ENCODE assay signal across 17 cellular contexts in the genomic region with DNA sequence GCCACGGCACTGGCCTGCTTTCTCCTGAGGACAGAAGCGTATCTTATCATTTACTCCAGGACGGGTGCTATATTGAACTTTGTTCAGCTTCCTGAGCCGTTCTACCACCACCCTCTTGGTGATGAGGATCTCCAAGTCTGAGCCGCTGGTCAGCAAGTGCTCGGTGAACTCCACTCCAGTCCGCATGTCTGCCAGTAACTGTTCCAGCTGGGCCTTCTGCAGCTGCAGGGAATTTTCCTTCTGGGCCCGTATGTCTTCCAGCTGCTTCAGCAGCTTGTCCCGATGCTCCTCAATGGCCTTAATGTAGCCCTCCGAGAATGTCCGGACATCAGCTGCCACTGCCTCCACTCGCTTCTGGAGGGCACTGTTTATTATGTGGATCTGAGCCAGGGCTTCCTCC. TPM values are rescaled to one million over a fixed set of nuclear protein-coding genes. Genes with fewer than 3 reads are reported as not detected.
DNase-seq lines count a peak whose midpoint lies in the region; ATAC-seq and TF ChIP-seq lines count a peak whose summit lies in the region.
"Had no signal": no experiment of that assay in that cellular context is flagged by ENCODE, and none has a peak within 500 bp of the region (broad histone marks: within the 10 kb centered on the region; RNA-seq: fewer than 3 reads in every experiment).

No MANE protein-coding gene starts in this region.

- H3K27me3 ChIP-seq in right cardiac atrium (ENCODE audit: control insufficient read depth, insufficient read depth) (no peaks in the 10 kb centered on the region), psoas muscle (ENCODE audit: insufficient read depth in 3 of 3, low read length in 2 of 3) (no peaks in the 10 kb centered on the region), hepatocyte (no peaks in the 10 kb centered on the region)

- WGBS in right cardiac atrium: 89% methylated on average over 12 of the region's 12 CpGs
- 31 to 47% (median 33%) methylated on average over 12 of the region's 12 CpGs for WGBS in psoas muscle, 3 donors
- 89% methylated on average over 12 of the region's 12 CpGs for WGBS in hepatocyte (ENCODE audit: low lambda C conversion rate, missing lambda C conversion rate)

- ATAC-seq in right cardiac atrium (no peak), psoas muscle (no peak), HG03457 (IDR thresholded peaks at IDR 0.05; ENCODE audit: unreplicated experiment) (no peak)
- ATAC-seq in stimulated activated effector memory CD8-positive, alpha-beta T cell treated with anti-CD3 and anti-CD28 coated beads, Interleukin-12 subunit alpha, Interleukin-12 subunit beta, amount 100 ng/mL, for 72 hours: no peak
- ATAC-seq: CD8-positive, alpha-beta T cell; HCT116 had no signal

- TF ChIP-seq CTCF in nephron (IDR thresholded peaks at IDR 0.05; ENCODE audit: unreplicated experiment in 3 of 3): no peak
- no peak for TF ChIP-seq CTCF in psoas muscle (IDR thresholded peaks at IDR 0.05)
- TF ChIP-seq CTCF in hepatocyte (IDR thresholded peaks at IDR 0.05; ENCODE audit: poor library complexity): no peak

- H3K4me3 Mint-ChIP-seq in nephron: peak overlapping the region in 2 of 3 experiments; percentile 41 to 95
- H3K4me3 Mint-ChIP-seq in stimulated activated effector memory CD8-positive, alpha-beta T cell treated with anti-CD3 and anti-CD28 coated beads, Interleukin-12 subunit alpha, Interleukin-12 subunit beta, amount 100 ng/mL, for 72 hours: no peak overlapping the region
- H3K4me3 Mint-ChIP-seq: B cell; CD8-positive, alpha-beta T cell had no signal

- DNase-seq in right cardiac atrium (no peak), cardiac septum (ENCODE audit: low spot score) (no peak), psoas muscle (no peak), hepatocyte (ENCODE audit: low spot score) (no peak)
- DNase-seq in stimulated activated effector memory CD8-positive, alpha-beta T cell treated with anti-CD3 and anti-CD28 coated beads, Interleukin-12 subunit alpha, Interleukin-12 subunit beta, amount 100 ng/mL, for 72 hours (ENCODE audit: low spot score in 2 of 2): no peak
- DNase-seq in activated CD4-positive, alpha-beta T cell treated with anti-CD3 and anti-CD28 coated beads for 4 hours: no peak
- DNase-seq: Calu3; CD8-positive, alpha-beta T cell; DMS79 treated with DMSO at 0.1 percent for 48 hours; GF-D8; GOT3; H7 had no signal

- H4K20me1 ChIP-seq in hepatocyte (ENCODE audit: insufficient read depth, poor library complexity, severe bottlenecking): no peaks in the 10 kb centered on the region
- H4K20me1 ChIP-seq: BLaER1 treated with 17β-estradiol and CSF1 and Interleukin-3, amounts not matched to agents 10 nM and 100 nM had no signal

- H3K4me3 ChIP-seq in right cardiac atrium (ENCODE audit: low read length) (no peak overlapping the region), psoas muscle (peak overlapping the region; percentile 78), hepatocyte (no peak overlapping the region)
- H3K4me3 ChIP-seq: BLaER1 treated with 17β-estradiol and CSF1 and Interleukin-3, amounts not matched to agents 10 nM and 100 nM had no signal

- H3K36me3 Mint-ChIP-seq in nephron (ENCODE audit: low read depth): peaks cover 33% of the 10 kb centered on the region
- H3K36me3 Mint-ChIP-seq in stimulated activated effector memory CD8-positive, alpha-beta T cell treated with anti-CD3 and anti-CD28 coated beads, Interleukin-12 subunit alpha, Interleukin-12 subunit beta, amount 100 ng/mL, for 72 hours: no peaks in the 10 kb centered on the region

- no peaks in the 10 kb centered on the region for H3K9me2 ChIP-seq in hepatocyte (replicated peaks; ENCODE audit: insufficient read depth)

- peaks cover 6% of the 10 kb centered on the region for H3K27me3 Mint-ChIP-seq in nephron (ENCODE audit: low read depth)
- H3K27me3 Mint-ChIP-seq: B cell had no signal

- peak overlapping the region in 1 of 3 experiments; percentile 30 for H3K27ac Mint-ChIP-seq in nephron
- H3K27ac Mint-ChIP-seq in stimulated activated effector memory CD8-positive, alpha-beta T cell treated with anti-CD3 and anti-CD28 coated beads, Interleukin-12 subunit alpha, Interleukin-12 subunit beta, amount 100 ng/mL, for 72 hours: peak overlapping the region; percentile 15
- H3K27ac Mint-ChIP-seq: B cell; CD8-positive, alpha-beta T cell had no signal

- no peak overlapping the region for H3K4me2 ChIP-seq in hepatocyte
- H3K4me2 ChIP-seq: BLaER1 treated with 17β-estradiol and CSF1 and Interleukin-3, amounts not matched to agents 10 nM and 100 nM had no signal

- H3K4me1 ChIP-seq in right cardiac atrium (ENCODE audit: control insufficient read depth, insufficient read depth, low read length) (no peaks in the 10 kb centered on the region), psoas muscle (peaks cover 50% of the 10 kb centered on the region), hepatocyte (ENCODE audit: insufficient read depth) (peaks cover 9% of the 10 kb centered on the region)

- intact Hi-C loops in right cardiac atrium (cut with DNase I): no loop called here
- intact Hi-C loops in cardiac septum (cut with DNase I): loop anchor here (2.0 kb wide), 1 partner anchor 49 kb away; no protein-coding TSS in a partner anchor
- intact Hi-C loops in psoas muscle (cut with DNase I): loop anchor here in 1 of 2 donors (5.0 kb wide), 1 partner anchor 36 kb away; no protein-coding TSS in a partner anchor

- H3K9me3 Mint-ChIP-seq in nephron: no peaks in the 10 kb centered on the region
- no peaks in the 10 kb centered on the region for H3K9me3 Mint-ChIP-seq in stimulated activated effector memory CD8-positive, alpha-beta T cell treated with anti-CD3 and anti-CD28 coated beads, Interleukin-12 subunit alpha, Interleukin-12 subunit beta, amount 100 ng/mL, for 72 hours
- H3K9me3 Mint-ChIP-seq: CD8-positive, alpha-beta T cell had no signal

- H3K4me1 Mint-ChIP-seq in nephron: peaks cover 59% of the 10 kb centered on the region
- H3K4me1 Mint-ChIP-seq in stimulated activated effector memory CD8-positive, alpha-beta T cell treated with anti-CD3 and anti-CD28 coated beads, Interleukin-12 subunit alpha, Interleukin-12 subunit beta, amount 100 ng/mL, for 72 hours: peaks cover 6% of the 10 kb centered on the region

- no peaks in the 10 kb centered on the region for H3K9me3 ChIP-seq in right cardiac atrium (ENCODE audit: control insufficient read depth, low read length)
- no peaks in the 10 kb centered on the region for H3K9me3 ChIP-seq in psoas muscle
- no peaks in the 10 kb centered on the region for H3K9me3 ChIP-seq in hepatocyte (ENCODE audit: low read depth)
- H3K9me3 ChIP-seq: BLaER1 treated with 17β-estradiol and CSF1 and Interleukin-3, amounts not matched to agents 10 nM and 100 nM had no signal

- H3K36me3 ChIP-seq in psoas muscle (ENCODE audit: insufficient read depth in 1 of 2, low read depth in 1 of 2) (peaks cover 0 to 38% of the 10 kb centered on the region in 2 donors), hepatocyte (replicated peaks; ENCODE audit: insufficient read depth, low read depth) (no peaks in the 10 kb centered on the region)

- no peaks in the 10 kb centered on the region for H3K79me2 ChIP-seq in hepatocyte

- H3K27ac ChIP-seq in right cardiac atrium (ENCODE audit: low read length) (peak overlapping the region; percentile 23), psoas muscle (peak overlapping the region; percentile 95), hepatocyte (no peak overlapping the region)
- H3K27ac ChIP-seq: BLaER1 treated with 17β-estradiol and CSF1 and Interleukin-3, amounts not matched to agents 10 nM and 100 nM had no signal

- no peak overlapping the region for H2AFZ ChIP-seq in hepatocyte

RNA-seq across cellular contexts. Expression of gene TRIM45, which starts 3.4 kb away (rescaled TPM):
- total RNA-seq in right cardiac atrium (10 to 100 TPM in 3 of 4 donors, 1 to 10 TPM in 1; 8.9 to 21.9 (median 18.6) TPM), cardiac septum (8.9 TPM), psoas muscle (10 to 100 TPM in 3 of 4 donors, 1 to 10 TPM in 1; 7.3 to 25.4 (median 13.2) TPM), hepatocyte (4.1 and 4.7 TPM in 2 replicates)
- polyA plus RNA-seq in right cardiac atrium (11.5 TPM), psoas muscle (10 to 100 TPM in 1 of 3 donors, 1 to 10 TPM in 2; 3.3 to 17.1 (median 8.4) TPM), hepatocyte (3.0 and 4.3 TPM in 2 replicates)

RNA-seq across cellular contexts. Expression of gene TTF2, which starts 58.0 kb away (rescaled TPM):
- 10 to 100 TPM in 1 of 4 donors, 1 to 10 TPM in 3; 8.7 to 10.6 (median 9.2) TPM for total RNA-seq in right cardiac atrium
- polyA plus RNA-seq in right cardiac atrium: 2.1 TPM
- 9.4 TPM for total RNA-seq in cardiac septum
- total RNA-seq in psoas muscle: 10 to 100 TPM; 14.3 to 27.7 (median 17.1) TPM
- 1 to 10 TPM; 3.5 to 7.3 (median 7.2) TPM for polyA plus RNA-seq in psoas muscle
- 11.8 and 13.8 TPM in 2 replicates for total RNA-seq in hepatocyte
- polyA plus RNA-seq in hepatocyte: 14.2 and 14.3 TPM in 2 replicates
